Comparison of ENCODE assay signal across 38 cellular contexts in genomic region chr3:72860846-72861245, GRCh38. TPM values are rescaled to one million over a fixed set of nuclear protein-coding genes. Genes with fewer than 3 reads are reported as not detected.
"Had no signal": no experiment of that assay in that cellular context is flagged by ENCODE, and none has a peak within 500 bp of the region (broad histone marks: within the 10 kb centered on the region; RNA-seq: fewer than 3 reads in every experiment).

No MANE protein-coding gene starts in this region.

- H3K27ac ChIP-seq: adrenal gland, ascending aorta, body of pancreas, brain microvascular endothelial cell, breast epithelium, cardiac muscle cell had no signal

- H3K4me1 ChIP-seq: adrenal gland, ascending aorta, body of pancreas, breast epithelium had no signal

- H3K36me3 Mint-ChIP-seq: activated naive CD4-positive, alpha-beta T cell treated with anti-CD3 and anti-CD28 coated beads, Interleukin-2, amount 10 ng/mL, durations not matched to agents 7 days and 5 days; activated naive CD4-positive, alpha-beta T cell treated with anti-CD3 and anti-CD28 coated beads, Interleukin-2, amount 50 U/mL, for 24 hours; activated naive CD4-positive, alpha-beta T cell treated with anti-CD3 and anti-CD28 coated beads, Interleukin-2, amount 50 U/mL, for 72 hours; activated naive CD8-positive, alpha-beta T cell; activated naive CD8-positive, alpha-beta T cell treated with anti-CD3 and anti-CD28 coated beads for 36 hours; activated naive CD8-positive, alpha-beta T cell treated with anti-CD3 and anti-CD28 coated beads, Interleukin-2, amount 10 ng/mL, durations not matched to agents 7 days and 5 days; brain had no signal

- H3K9me3 Mint-ChIP-seq: activated naive CD4-positive, alpha-beta T cell treated with anti-CD3 and anti-CD28 coated beads for 36 hours; activated naive CD4-positive, alpha-beta T cell treated with anti-CD3 and anti-CD28 coated beads, Interleukin-2, amount 10 ng/mL, durations not matched to agents 7 days and 5 days; activated naive CD4-positive, alpha-beta T cell treated with anti-CD3 and anti-CD28 coated beads, Interleukin-2, amount 50 U/mL, for 24 hours; activated naive CD4-positive, alpha-beta T cell treated with anti-CD3 and anti-CD28 coated beads, Interleukin-2, amount 50 U/mL, for 72 hours; activated naive CD8-positive, alpha-beta T cell treated with anti-CD3 and anti-CD28 coated beads for 36 hours; activated naive CD8-positive, alpha-beta T cell treated with anti-CD3 and anti-CD28 coated beads, Interleukin-2, amount 10 ng/mL, durations not matched to agents 7 days and 5 days; activated naive CD8-positive, alpha-beta T cell treated with anti-CD3 and anti-CD28 coated beads, Interleukin-2, amount 50 U/mL, for 24 hours; activated T-cell treated with anti-CD3 and anti-CD28 coated beads, Interleukin-2, amount 50 U/mL, for 24 hours; activated T-cell treated with anti-CD3 and anti-CD28 coated beads, Interleukin-2, amount 50 U/mL, for 4 hours; activated T-cell treated with anti-CD3 and anti-CD28 coated beads, Interleukin-2, amount 50 U/mL, for 72 hours; activated T-helper 1 cell treated with anti-CD3 and anti-CD28 coated beads, Interleukin-12 subunit alpha, Interleukin-12 subunit beta, Interleukin-2, Interleukin-4 antibody, amounts not matched to agents 30 ng/mL and 10 ng/mL and 1 ng/mL, durations not matched to agents 14 hours and 24 hours and 36 hours; activated T-helper 17 cell treated with anti-CD3 and anti-CD28 coated beads, Interleukin-2, amount 50 U/mL, for 72 hours; activated T-helper 2 cell treated with anti-CD3 and anti-CD28 coated beads, Interferon-gamma antibody, Interleukin-2, Interleukin-4, amounts not matched to agents 10 μg/mL and 5 μg/mL and 100 μg/mL, durations not matched to agents 14 hours and 24 hours and 36 hours; brain; central memory CD8-positive, alpha-beta T cell had no signal

- H3K4me3 ChIP-seq: adrenal gland, ascending aorta, body of pancreas, breast epithelium, cardiac muscle cell had no signal

- H3K36me3 ChIP-seq: adrenal gland, ascending aorta, brain microvascular endothelial cell, breast epithelium, cardiac muscle cell had no signal

- H3K27ac Mint-ChIP-seq: activated naive CD4-positive, alpha-beta T cell treated with anti-CD3 and anti-CD28 coated beads for 36 hours; activated naive CD4-positive, alpha-beta T cell treated with anti-CD3 and anti-CD28 coated beads, Interleukin-2, amount 10 ng/mL, durations not matched to agents 7 days and 5 days; activated naive CD4-positive, alpha-beta T cell treated with anti-CD3 and anti-CD28 coated beads, Interleukin-2, amount 50 U/mL, for 24 hours; activated naive CD4-positive, alpha-beta T cell treated with anti-CD3 and anti-CD28 coated beads, Interleukin-2, amount 50 U/mL, for 72 hours; activated naive CD8-positive, alpha-beta T cell; activated naive CD8-positive, alpha-beta T cell treated with anti-CD3 and anti-CD28 coated beads for 36 hours; activated naive CD8-positive, alpha-beta T cell treated with anti-CD3 and anti-CD28 coated beads, Interleukin-2, amount 10 ng/mL, durations not matched to agents 7 days and 5 days; activated naive CD8-positive, alpha-beta T cell treated with anti-CD3 and anti-CD28 coated beads, Interleukin-2, amount 50 U/mL, for 24 hours; activated T-cell treated with anti-CD3 and anti-CD28 coated beads, Interleukin-2, amount 50 U/mL, for 24 hours; activated T-cell treated with anti-CD3 and anti-CD28 coated beads, Interleukin-2, amount 50 U/mL, for 72 hours; activated T-helper 1 cell treated with anti-CD3 and anti-CD28 coated beads, Interleukin-12 subunit alpha, Interleukin-12 subunit beta, Interleukin-2, Interleukin-4 antibody, amounts not matched to agents 30 ng/mL and 10 ng/mL and 1 ng/mL, durations not matched to agents 14 hours and 24 hours and 36 hours; activated T-helper 17 cell treated with anti-CD3 and anti-CD28 coated beads, Interleukin-2, amount 50 U/mL, for 72 hours; activated T-helper 2 cell treated with anti-CD3 and anti-CD28 coated beads, Interferon-gamma antibody, Interleukin-2, Interleukin-4, amounts not matched to agents 10 μg/mL and 5 μg/mL and 100 μg/mL, durations not matched to agents 14 hours and 24 hours and 36 hours; brain had no signal

- H3K4me3 Mint-ChIP-seq: activated naive CD4-positive, alpha-beta T cell treated with anti-CD3 and anti-CD28 coated beads for 36 hours; activated naive CD4-positive, alpha-beta T cell treated with anti-CD3 and anti-CD28 coated beads, Interleukin-2, amount 10 ng/mL, durations not matched to agents 7 days and 5 days; activated naive CD4-positive, alpha-beta T cell treated with anti-CD3 and anti-CD28 coated beads, Interleukin-2, amount 50 U/mL, for 24 hours; activated naive CD8-positive, alpha-beta T cell; activated naive CD8-positive, alpha-beta T cell treated with anti-CD3 and anti-CD28 coated beads for 36 hours; activated naive CD8-positive, alpha-beta T cell treated with anti-CD3 and anti-CD28 coated beads, Interleukin-2, amount 10 ng/mL, durations not matched to agents 7 days and 5 days; activated naive CD8-positive, alpha-beta T cell treated with anti-CD3 and anti-CD28 coated beads, Interleukin-2, amount 50 U/mL, for 24 hours; activated T-cell treated with anti-CD3 and anti-CD28 coated beads, Interleukin-2, amount 50 U/mL, for 24 hours; activated T-cell treated with anti-CD3 and anti-CD28 coated beads, Interleukin-2, amount 50 U/mL, for 4 hours; activated T-cell treated with anti-CD3 and anti-CD28 coated beads, Interleukin-2, amount 50 U/mL, for 72 hours; activated T-helper 1 cell treated with anti-CD3 and anti-CD28 coated beads, Interleukin-12 subunit alpha, Interleukin-12 subunit beta, Interleukin-2, Interleukin-4 antibody, amounts not matched to agents 30 ng/mL and 10 ng/mL and 1 ng/mL, durations not matched to agents 14 hours and 24 hours and 36 hours; activated T-helper 17 cell treated with anti-CD3 and anti-CD28 coated beads, Interleukin-2, amount 50 U/mL, for 72 hours; brain; central memory CD8-positive, alpha-beta T cell had no signal

- H3K9me3 ChIP-seq: adrenal gland, ascending aorta, body of pancreas, breast epithelium had no signal

- DNase-seq: activated effector memory CD4-positive, alpha-beta T cell treated with anti-CD3 and anti-CD28 coated beads, Interleukin-2, amount 50 U/mL, for 16 hours; activated effector memory CD4-positive, alpha-beta T cell treated with Interleukin-2 at 50 U/mL for 16 hours; activated gamma-delta T cell; activated gamma-delta T cell treated with Interleukin-2 at 50 U/mL for 16 hours; activated naive CD4-positive, alpha-beta T cell; activated naive CD4-positive, alpha-beta T cell treated with anti-CD3 and anti-CD28 coated beads for 36 hours; activated naive CD4-positive, alpha-beta T cell treated with anti-CD3 and anti-CD28 coated beads, Interleukin-2, amount 10 ng/mL, durations not matched to agents 7 days and 5 days; activated naive CD4-positive, alpha-beta T cell treated with anti-CD3 and anti-CD28 coated beads, Interleukin-2, amount 50 U/mL, for 16 hours; activated naive CD4-positive, alpha-beta T cell treated with Interleukin-2 at 50 U/mL for 16 hours; activated naive CD8-positive, alpha-beta T cell treated with anti-CD3 and anti-CD28 coated beads for 36 hours; activated naive CD8-positive, alpha-beta T cell treated with anti-CD3 and anti-CD28 coated beads, Interleukin-2, amount 10 ng/mL, durations not matched to agents 7 days and 5 days; activated naive CD8-positive, alpha-beta T cell treated with anti-CD3 and anti-CD28 coated beads, Interleukin-2, amount 50 U/mL, for 24 hours; activated T-cell treated with anti-CD3 and anti-CD28 coated beads, Interleukin-2, amount 50 U/mL, for 1 hour; activated T-cell treated with anti-CD3 and anti-CD28 coated beads, Interleukin-2, amount 50 U/mL, for 24 hours; activated T-cell treated with anti-CD3 and anti-CD28 coated beads, Interleukin-2, amount 50 U/mL, for 4 hours; activated T-cell treated with anti-CD3 and anti-CD28 coated beads, Interleukin-2, amount 50 U/mL, for 48 hours; activated T-cell treated with anti-CD3 and anti-CD28 coated beads, Interleukin-2, amount 50 U/mL, for 72 hours; adrenal gland; amniotic stem cell; amygdala; anterior cingulate cortex; aorta; body of pancreas; brain microvascular endothelial cell; caudate nucleus; central memory CD4-positive, alpha-beta T cell; cerebellar nuclear complex had no signal

- H3K4me1 Mint-ChIP-seq: activated naive CD8-positive, alpha-beta T cell treated with anti-CD3 and anti-CD28 coated beads for 36 hours; activated naive CD8-positive, alpha-beta T cell treated with anti-CD3 and anti-CD28 coated beads, Interleukin-2, amount 50 U/mL, for 24 hours; activated T-helper 17 cell treated with anti-CD3 and anti-CD28 coated beads, Interleukin-2, amount 50 U/mL, for 72 hours; brain; central memory CD8-positive, alpha-beta T cell had no signal

- ATAC-seq: activated naive CD4-positive, alpha-beta T cell treated with anti-CD3 and anti-CD28 coated beads, Interleukin-2, amount 50 U/mL, for 72 hours; activated naive CD8-positive, alpha-beta T cell treated with anti-CD3 and anti-CD28 coated beads, Interleukin-2, amount 50 U/mL, for 24 hours; activated T-cell treated with anti-CD3 and anti-CD28 coated beads, Interleukin-2, amount 50 U/mL, for 4 hours; activated T-cell treated with anti-CD3 and anti-CD28 coated beads, Interleukin-2, amount 50 U/mL, for 72 hours; activated T-helper 17 cell treated with anti-CD3 and anti-CD28 coated beads, Interleukin-2, amount 50 U/mL, for 72 hours; body of pancreas had no signal

- H3K27me3 Mint-ChIP-seq: activated naive CD4-positive, alpha-beta T cell treated with anti-CD3 and anti-CD28 coated beads, Interleukin-2, amount 10 ng/mL, durations not matched to agents 7 days and 5 days; activated naive CD8-positive, alpha-beta T cell; activated naive CD8-positive, alpha-beta T cell treated with anti-CD3 and anti-CD28 coated beads for 36 hours; activated naive CD8-positive, alpha-beta T cell treated with anti-CD3 and anti-CD28 coated beads, Interleukin-2, amount 50 U/mL, for 24 hours; activated T-cell treated with anti-CD3 and anti-CD28 coated beads, Interleukin-2, amount 50 U/mL, for 24 hours; activated T-helper 17 cell treated with anti-CD3 and anti-CD28 coated beads, Interleukin-2, amount 50 U/mL, for 72 hours; brain had no signal

- H3K27me3 ChIP-seq: adrenal gland, ascending aorta, body of pancreas, brain microvascular endothelial cell, breast epithelium, cardiac muscle cell had no signal

RNA-seq across cellular contexts. Expression of gene GXYLT2, which starts 27.0 kb away (rescaled TPM):
- total RNA-seq: activated naive CD4-positive, alpha-beta T cell treated with anti-CD3 and anti-CD28 coated beads for 36 hours; activated naive CD8-positive, alpha-beta T cell treated with anti-CD3 and anti-CD28 coated beads, Interleukin-2, amount 10 ng/mL, durations not matched to agents 7 days and 5 days; activated T-cell treated with anti-CD3 and anti-CD28 coated beads, Interleukin-2, amount 50 U/mL, for 4 hours; activated T-helper 17 cell treated with anti-CD3 and anti-CD28 coated beads, Interleukin-2, amount 50 U/mL, for 72 hours; activated T-helper 2 cell treated with anti-CD3 and anti-CD28 coated beads, Interferon-gamma antibody, Interleukin-2, Interleukin-4, amounts not matched to agents 10 μg/mL and 5 μg/mL and 100 μg/mL, durations not matched to agents 14 hours and 24 hours and 36 hours had no signal
